ENCODE assay signal across 9 cellular contexts in the genomic region with DNA sequence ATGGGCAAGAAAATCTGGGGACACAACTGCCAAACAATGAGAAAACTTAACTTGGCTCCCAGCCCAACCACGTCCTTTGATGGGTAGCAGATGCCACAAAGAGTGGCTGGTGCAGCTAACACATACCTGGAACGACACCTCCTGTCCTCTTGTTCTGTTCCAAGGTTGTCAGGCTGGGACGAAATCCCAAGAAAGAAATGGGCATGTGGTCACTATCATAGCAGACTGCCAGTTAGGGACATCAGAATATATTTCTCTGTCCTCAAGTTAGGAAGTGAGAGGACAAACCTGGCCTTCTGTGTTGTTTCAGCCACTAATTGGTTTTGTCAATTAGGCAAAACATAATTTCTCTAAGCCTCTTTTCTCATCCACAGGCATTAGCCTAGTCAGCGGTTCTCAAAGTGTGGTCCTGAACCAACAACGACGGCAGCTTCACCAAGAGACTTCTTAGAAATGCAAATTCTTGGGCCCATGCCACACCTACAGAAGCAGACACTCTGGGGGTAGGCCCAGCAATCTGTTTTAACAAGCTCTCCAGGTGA.
DNase-seq lines count a peak whose midpoint lies in the region; ATAC-seq, FAIRE-seq and TF ChIP-seq lines count a peak whose summit lies in the region.
"Had no signal": no experiment of that assay in that cellular context is flagged by ENCODE, and none has a peak within 500 bp of the region (broad histone marks: within the 10 kb centered on the region; RNA-seq: fewer than 3 reads in every experiment).

No MANE protein-coding gene starts in this region.

- peak overlapping the region in 6 of 7 donors; percentile 24 to 96 (median 60) for H3K27ac Mint-ChIP-seq in CD14-positive monocyte
- peak overlapping the region; percentile 77 for H3K27ac Mint-ChIP-seq in activated naive CD8-positive, alpha-beta T cell treated with anti-CD3 and anti-CD28 coated beads for 36 hours

- peaks cover 78% of the 10 kb centered on the region for H3K4me1 ChIP-seq in mesodermal cell (ENCODE audit: control insufficient read depth, insufficient read depth, low read length, poor library complexity, severe bottlenecking)

- H3K27me3 Mint-ChIP-seq in CD14-positive monocyte (ENCODE audit: low read depth in 3 of 3) = peaks cover 0 to 1% (median 0%) of the 10 kb centered on the region in 3 donors
- H3K27me3 Mint-ChIP-seq in activated naive CD8-positive, alpha-beta T cell treated with anti-CD3 and anti-CD28 coated beads for 36 hours = no peaks in the 10 kb centered on the region

- no peak for FAIRE-seq in RCC 7860 (lab: Jason Lieb, UNC)

- no peak for DNase-seq in CD14-positive monocyte (ENCODE audit: low spot score)
- no peak for DNase-seq in activated naive CD8-positive, alpha-beta T cell treated with anti-CD3 and anti-CD28 coated beads for 36 hours
- DNase-seq in RCC 7860 (ENCODE audit: low spot score) = no peak
- no peak for DNase-seq in NCI-H774 (lab: John Stamatoyannopoulos, UW)
- no peak for DNase-seq in foreskin melanocyte

- intact Hi-C loops in CD14-positive monocyte (cut with micrococcal nuclease) = no loop called here

- ATAC-seq in HG03280 (IDR thresholded peaks at IDR 0.05; ENCODE audit: unreplicated experiment) = peak; percentile 44
- ATAC-seq in HG02973 (IDR thresholded peaks at IDR 0.05; ENCODE audit: unreplicated experiment) = no peak

- 58 to 59% methylated on average over 6 of the region's 6 CpGs for WGBS in mesodermal cell (ENCODE audit: insufficient coverage in 2 of 2), 2 experiments

- peaks cover 32 to 57% of the 10 kb centered on the region in 2 donors for H3K36me3 Mint-ChIP-seq in CD14-positive monocyte
- H3K36me3 Mint-ChIP-seq in activated naive CD8-positive, alpha-beta T cell treated with anti-CD3 and anti-CD28 coated beads for 36 hours = peaks cover 10% of the 10 kb centered on the region

- H3K4me3 ChIP-seq in mesodermal cell (ENCODE audit: extremely low read depth, insufficient read depth, low read length, poor library complexity, severe bottlenecking) = no peak overlapping the region
- H3K4me3 ChIP-seq: HAP-1 had no signal

- peak overlapping the region; percentile 95 for H3K27ac ChIP-seq in mesodermal cell (ENCODE audit: low read depth, low read length, severe bottlenecking)

- peaks cover 68% of the 10 kb centered on the region for H3K4me1 Mint-ChIP-seq in CD14-positive monocyte
- H3K4me1 Mint-ChIP-seq in activated naive CD8-positive, alpha-beta T cell treated with anti-CD3 and anti-CD28 coated beads for 36 hours = peaks cover 75% of the 10 kb centered on the region

- TF ChIP-seq CTCF in CD14-positive monocyte (IDR thresholded peaks at IDR 0.05) = no peak

- no peaks in the 10 kb centered on the region for H3K9me3 Mint-ChIP-seq in CD14-positive monocyte
- no peaks in the 10 kb centered on the region for H3K9me3 Mint-ChIP-seq in activated naive CD8-positive, alpha-beta T cell treated with anti-CD3 and anti-CD28 coated beads for 36 hours

- H3K36me3 ChIP-seq in mesodermal cell (ENCODE audit: control insufficient read depth, insufficient read depth, low read length) = peaks cover 4% of the 10 kb centered on the region
- H3K36me3 ChIP-seq: HAP-1 had no signal

- no peak overlapping the region for H3K4me3 Mint-ChIP-seq in CD14-positive monocyte
- H3K4me3 Mint-ChIP-seq in activated naive CD8-positive, alpha-beta T cell treated with anti-CD3 and anti-CD28 coated beads for 36 hours = no peak overlapping the region

- no peaks in the 10 kb centered on the region for H3K9me3 ChIP-seq in mesodermal cell (ENCODE audit: control insufficient read depth, low read length)
- H3K9me3 ChIP-seq: HAP-1 had no signal
